ENCODE assay signal across 17 cellular contexts in genomic region chr1:7687411-7687810, GRCh38.
A peak's percentile ranks its signal among the peaks of the same experiment; 100 is the strongest.
DNase-seq lines count a peak whose midpoint lies in the region; ATAC-seq, FAIRE-seq and TF ChIP-seq lines count a peak whose summit lies in the region.
"Had no signal": no experiment of that assay in that cellular context is flagged by ENCODE, and none has a peak within 500 bp of the region (broad histone marks: within the 10 kb centered on the region; RNA-seq: fewer than 3 reads in every experiment).

No MANE protein-coding gene starts in this region.

- POLR2A ChIA-PET in HepG2 (lab: Yijun Ruan, JAX): interaction anchor here (1.1 kb wide), 1 partner anchor 9 kb away, joined by 4 read pairs; no protein-coding TSS in a partner anchor

- no peak for TF ChIP-seq EP300 in HepG2 (IDR thresholded peaks at IDR 0.05; ENCODE audit: low read depth in 2 of 2, low read length in 2 of 2)
- TF ChIP-seq EP300 in HepG2 (CRISPR knock-in tag; IDR thresholded peaks at IDR 0.05; ENCODE audit: borderline replicate concordance): no peak

- TF ChIP-seq CTCF in RWPE2 (IDR thresholded peaks at IDR 0.05; ENCODE audit: poor library complexity, severe bottlenecking) (no peak), HepG2 (CRISPR knock-in tag; IDR thresholded peaks at IDR 0.05) (no peak), spleen (IDR thresholded peaks at IDR 0.05 in 8 of 11, conservative IDR thresholded peaks at IDR 0.05 in 3 of 11) (no peak)

- TF ChIP-seq RAD21 in HepG2 (CRISPR knock-in tag; IDR thresholded peaks at IDR 0.05): no peak

- H3K36me3 ChIP-seq in BLaER1 (no peaks in the 10 kb centered on the region), RWPE2 (ENCODE audit: low read depth) (no peaks in the 10 kb centered on the region), HepG2 (replicated peaks in 1 of 2; ENCODE audit: control insufficient read depth in 1 of 2, insufficient read depth in 2 of 2, low read length in 2 of 2) (no peaks in the 10 kb centered on the region), spleen (no peaks in the 10 kb centered on the region)

- H3K79me2 ChIP-seq in HepG2 (ENCODE audit: insufficient read depth, low read length): no peaks in the 10 kb centered on the region

- BruUV-seq in HepG2 (replicated peaks; lab: Mats Ljungman, UMichigan): no TSS peak

- H3K27me3 ChIP-seq in BLaER1 (no peaks in the 10 kb centered on the region), RWPE2 (ENCODE audit: insufficient read depth, poor library complexity, severe bottlenecking) (no peaks in the 10 kb centered on the region), HepG2 (ENCODE audit: control insufficient read depth in 1 of 2, insufficient read depth in 2 of 2, low read length in 2 of 2) (peaks cover 0 to 27% of the 10 kb centered on the region in 2 experiments; a peak in 4 of 5 replicates), spleen (replicated peaks in 1 of 7) (peaks cover 0 to 18% (median 0%) of the 10 kb centered on the region in 7 donors)

- no peak overlapping the region for H3K27ac ChIP-seq in BLaER1
- no peak overlapping the region for H3K27ac ChIP-seq in RWPE2 (ENCODE audit: poor library complexity, severe bottlenecking)
- H3K27ac ChIP-seq in HepG2 (ENCODE audit: extremely low read length, insufficient read depth, low read length): no peak overlapping the region
- no peak overlapping the region for H3K27ac ChIP-seq in spleen

- DNase-seq in RWPE2 (ENCODE audit: low spot score) (peak; percentile 42), HepG2 (ENCODE audit: low spot score) (no peak), spleen (peak; percentile 54), SK-N-DZ (ENCODE audit: low spot score) (no peak)
- no peak for DNase-seq in central memory CD4-positive, alpha-beta T cell
- DNase-seq: 8988T; C1 segment of cervical spinal cord; CD4-positive, CD25-positive, alpha-beta regulatory T cell; COR-L47; DMS 273 treated with DMSO at 0.1 percent for 48 hours; HCEC 1CT had no signal

- H4K20me1 ChIP-seq in BLaER1: no peaks in the 10 kb centered on the region
- H4K20me1 ChIP-seq in HepG2 (ENCODE audit: insufficient read depth, low read length): no peaks in the 10 kb centered on the region

- 9% methylated on average over 6 of the region's 9 CpGs for WGBS in HepG2 (ENCODE audit: low lambda C conversion rate)
- WGBS in spleen, 5 donors: 80 to 87% (median 82%) methylated on average over 9 of the region's 9 CpGs

- peaks cover 41% of the 10 kb centered on the region for H3K4me1 ChIP-seq in BLaER1
- no peaks in the 10 kb centered on the region for H3K4me1 ChIP-seq in RWPE2 (ENCODE audit: insufficient read depth, poor library complexity, severe bottlenecking)
- H3K4me1 ChIP-seq in HepG2 (ENCODE audit: insufficient read depth, low read length): peaks cover 79% of the 10 kb centered on the region
- H3K4me1 ChIP-seq in spleen: no peaks in the 10 kb centered on the region

- in situ Hi-C loops in HepG2 (cut with HindIII; ENCODE audit: extremely low pct_ligation_motif_present, low pct_unique_long_range_greater_than_20kb): no loop called here

- TF ChIP-seq POLR2A in HepG2 (IDR thresholded peaks at IDR 0.05; ENCODE audit: insufficient read depth in 1 of 2, low read depth in 2 of 2, low read length in 2 of 2): no peak
- TF ChIP-seq POLR2A in spleen (IDR thresholded peaks at IDR 0.05): no peak

- no peak overlapping the region for H2AFZ ChIP-seq in HepG2 (ENCODE audit: low read length)

- no peak overlapping the region for H3K9ac ChIP-seq in BLaER1
- no peak overlapping the region for H3K9ac ChIP-seq in HepG2 (ENCODE audit: insufficient read depth, low read depth, low read length)

- peaks cover 14% of the 10 kb centered on the region for H3K9me3 ChIP-seq in BLaER1
- no peaks in the 10 kb centered on the region for H3K9me3 ChIP-seq in RWPE2 (ENCODE audit: severe bottlenecking)
- peaks cover 2% of the 10 kb centered on the region; the same call in 1 of the 2 replicates for H3K9me3 ChIP-seq in HepG2 (ENCODE audit: low read length)
- H3K9me3 ChIP-seq in spleen: peaks cover 0 to 6% (median 0%) of the 10 kb centered on the region in 8 donors

- intact Hi-C loops in HepG2 (cut with micrococcal nuclease; ENCODE audit: unreplicated experiment): no loop called here
- intact Hi-C loops in spleen (cut with DNase I; ENCODE audit: low total_unique reads): no loop called here

- CTCF ChIA-PET in HepG2 (lab: Yijun Ruan, JAX; ENCODE audit: low intra/inter-chr PET ratio, low total read pairs): no interaction called here

- no peak for FAIRE-seq in HepG2 (lab: Jason Lieb, UNC)
- FAIRE-seq: G401.6, GM12891, GM19239, HTR-8/SVneo had no signal

- no peak; the same call in 2 of the 3 replicates for ATAC-seq in RWPE2 (ENCODE audit: low read depth)
- ATAC-seq in HepG2: no peak
- ATAC-seq in HG03280 (IDR thresholded peaks at IDR 0.05; ENCODE audit: unreplicated experiment): no peak

- no peak overlapping the region for H3K4me3 ChIP-seq in BLaER1
- H3K4me3 ChIP-seq in RWPE2 (ENCODE audit: severe bottlenecking): no peak overlapping the region
- no peak overlapping the region for H3K4me3 ChIP-seq in HepG2 (replicated peaks in 1 of 3; ENCODE audit: insufficient read depth in 1 of 3, low read depth in 2 of 3, low read length in 3 of 3)
- H3K4me3 ChIP-seq in spleen: no peak overlapping the region

- H3K4me2 ChIP-seq in BLaER1 (peak overlapping the region; percentile 56; the same call in 1 of the 2 replicates), HepG2 (ENCODE audit: low read depth, low read length) (no peak overlapping the region)

TF ChIP-seq in HepG2, 621 proteins besides CTCF, POLR2A, EP300 and RAD21:
- TF ChIP-seq ZNF546 (CRISPR knock-in tag; conservative IDR thresholded peaks at IDR 0.05) (no peak), FOSL1 (CRISPR knock-in tag; IDR thresholded peaks at IDR 0.05; ENCODE audit: borderline replicate concordance) (no peak), ASH2L (IDR thresholded peaks at IDR 0.05; ENCODE audit: insufficient read length, low read depth, low read length) (no peak), XRCC5 (optimal IDR thresholded peaks at IDR 0.05; ENCODE audit: low read length) (peak; percentile 21), ARNT2 (CRISPR knock-in tag; IDR thresholded peaks at IDR 0.05; ENCODE audit: low read depth) (no peak), TFE3 (CRISPR knock-in tag; IDR thresholded peaks at IDR 0.05) (no peak)

Comparison
In these comparisons a context has a peak if more than half of its experiments do, and no peak if none do; other contexts are left out.
1. DNase-seq: peak in RWPE2 (single experiment) and spleen (single experiment); none in HepG2 (single experiment), central memory CD4-positive, alpha-beta T cell (single experiment) and SK-N-DZ (single experiment).